In the genomic region with DNA sequence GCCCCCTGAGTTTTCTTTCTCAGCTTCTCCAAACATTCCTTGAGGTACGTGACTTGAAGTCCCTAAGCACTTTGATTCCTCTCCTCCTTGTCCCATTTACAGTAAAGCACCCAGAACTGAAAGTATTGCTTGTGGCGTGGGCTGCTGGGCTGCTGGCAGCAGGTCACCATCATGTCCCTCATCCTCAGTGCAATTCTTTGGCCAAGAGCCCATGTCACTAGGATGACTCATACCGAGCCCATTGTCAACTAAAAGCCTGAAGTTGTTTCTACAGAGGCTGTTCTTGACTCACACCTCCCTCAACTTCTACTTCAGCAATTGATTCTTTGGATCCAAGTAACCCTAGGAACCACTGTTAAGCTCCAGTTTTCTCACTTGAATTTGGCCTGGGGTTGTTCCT, we compare ENCODE assay signal across 1 cellular context.
TF ChIP-seq lines count a peak whose summit lies in the region.

No MANE protein-coding gene starts in this region.

TF ChIP-seq in GM12878, 131 proteins besides CTCF, POLR2A, EP300 and RAD21 (continued from another document):
- TF ChIP-seq, protein P1, sequence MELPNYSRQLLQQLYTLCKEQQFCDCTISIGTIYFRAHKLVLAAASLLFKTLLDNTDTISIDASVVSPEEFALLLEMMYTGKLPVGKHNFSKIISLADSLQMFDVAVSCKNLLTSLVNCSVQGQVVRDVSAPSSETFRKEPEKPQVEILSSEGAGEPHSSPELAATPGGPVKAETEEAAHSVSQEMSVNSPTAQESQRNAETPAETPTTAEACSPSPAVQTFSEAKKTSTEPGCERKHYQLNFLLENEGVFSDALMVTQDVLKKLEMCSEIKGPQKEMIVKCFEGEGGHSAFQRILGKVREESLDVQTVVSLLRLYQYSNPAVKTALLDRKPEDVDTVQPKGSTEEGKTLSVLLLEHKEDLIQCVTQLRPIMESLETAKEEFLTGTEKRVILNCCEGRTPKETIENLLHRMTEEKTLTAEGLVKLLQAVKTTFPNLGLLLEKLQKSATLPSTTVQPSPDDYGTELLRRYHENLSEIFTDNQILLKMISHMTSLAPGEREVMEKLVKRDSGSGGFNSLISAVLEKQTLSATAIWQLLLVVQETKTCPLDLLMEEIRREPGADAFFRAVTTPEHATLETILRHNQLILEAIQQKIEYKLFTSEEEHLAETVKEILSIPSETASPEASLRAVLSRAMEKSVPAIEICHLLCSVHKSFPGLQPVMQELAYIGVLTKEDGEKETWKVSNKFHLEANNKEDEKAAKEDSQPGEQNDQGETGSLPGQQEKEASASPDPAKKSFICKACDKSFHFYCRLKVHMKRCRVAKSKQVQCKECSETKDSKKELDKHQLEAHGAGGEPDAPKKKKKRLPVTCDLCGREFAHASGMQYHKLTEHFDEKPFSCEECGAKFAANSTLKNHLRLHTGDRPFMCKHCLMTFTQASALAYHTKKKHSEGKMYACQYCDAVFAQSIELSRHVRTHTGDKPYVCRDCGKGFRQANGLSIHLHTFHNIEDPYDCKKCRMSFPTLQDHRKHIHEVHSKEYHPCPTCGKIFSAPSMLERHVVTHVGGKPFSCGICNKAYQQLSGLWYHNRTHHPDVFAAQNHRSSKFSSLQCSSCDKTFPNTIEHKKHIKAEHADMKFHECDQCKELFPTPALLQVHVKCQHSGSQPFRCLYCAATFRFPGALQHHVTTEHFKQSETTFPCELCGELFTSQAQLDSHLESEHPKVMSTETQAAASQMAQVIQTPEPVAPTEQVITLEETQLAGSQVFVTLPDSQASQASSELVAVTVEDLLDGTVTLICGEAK (IDR thresholded peaks at IDR 0.05; ENCODE audit: borderline replicate concordance) = no peak
- TF ChIP-seq, protein P2, sequence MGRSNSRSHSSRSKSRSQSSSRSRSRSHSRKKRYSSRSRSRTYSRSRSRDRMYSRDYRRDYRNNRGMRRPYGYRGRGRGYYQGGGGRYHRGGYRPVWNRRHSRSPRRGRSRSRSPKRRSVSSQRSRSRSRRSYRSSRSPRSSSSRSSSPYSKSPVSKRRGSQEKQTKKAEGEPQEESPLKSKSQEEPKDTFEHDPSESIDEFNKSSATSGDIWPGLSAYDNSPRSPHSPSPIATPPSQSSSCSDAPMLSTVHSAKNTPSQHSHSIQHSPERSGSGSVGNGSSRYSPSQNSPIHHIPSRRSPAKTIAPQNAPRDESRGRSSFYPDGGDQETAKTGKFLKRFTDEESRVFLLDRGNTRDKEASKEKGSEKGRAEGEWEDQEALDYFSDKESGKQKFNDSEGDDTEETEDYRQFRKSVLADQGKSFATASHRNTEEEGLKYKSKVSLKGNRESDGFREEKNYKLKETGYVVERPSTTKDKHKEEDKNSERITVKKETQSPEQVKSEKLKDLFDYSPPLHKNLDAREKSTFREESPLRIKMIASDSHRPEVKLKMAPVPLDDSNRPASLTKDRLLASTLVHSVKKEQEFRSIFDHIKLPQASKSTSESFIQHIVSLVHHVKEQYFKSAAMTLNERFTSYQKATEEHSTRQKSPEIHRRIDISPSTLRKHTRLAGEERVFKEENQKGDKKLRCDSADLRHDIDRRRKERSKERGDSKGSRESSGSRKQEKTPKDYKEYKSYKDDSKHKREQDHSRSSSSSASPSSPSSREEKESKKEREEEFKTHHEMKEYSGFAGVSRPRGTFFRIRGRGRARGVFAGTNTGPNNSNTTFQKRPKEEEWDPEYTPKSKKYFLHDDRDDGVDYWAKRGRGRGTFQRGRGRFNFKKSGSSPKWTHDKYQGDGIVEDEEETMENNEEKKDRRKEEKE (IDR thresholded peaks at IDR 0.05) = no peak
- TF ChIP-seq IRF4 (IDR thresholded peaks at IDR 0.05; ENCODE audit: low read depth, low read length) (peak; percentile 41; the same call in 1 of the 2 replicates), CBX5 (IDR thresholded peaks at IDR 0.05; ENCODE audit: low read depth) (no peak), CREB1 (IDR thresholded peaks at IDR 0.05; ENCODE audit: low read depth) (no peak)
